13 cellular contexts compared by ENCODE assay signal in genomic region chr2:241379481-241380480, GRCh38. TPM values are rescaled to one million over a fixed set of nuclear protein-coding genes. Genes with fewer than 3 reads are reported as not detected.
A peak's percentile ranks its signal among the peaks of the same experiment; 100 is the strongest.
DNase-seq lines count a peak whose midpoint lies in the region; ATAC-seq and TF ChIP-seq lines count a peak whose summit lies in the region.
"Had no signal": no experiment of that assay in that cellular context is flagged by ENCODE, and none has a peak within 500 bp of the region (broad histone marks: within the 10 kb centered on the region; RNA-seq: fewer than 3 reads in every experiment).

No MANE protein-coding gene starts in this region.

- H4K20me1 ChIP-seq in PC-9 (ENCODE audit: insufficient read depth), result no peaks in the 10 kb centered on the region

- POLR2A ChIA-PET in PC-9 (lab: Charles Lee; ENCODE audit: unreplicated experiment), result no interaction called here

- H3K27me3 ChIP-seq in right cardiac atrium (ENCODE audit: control insufficient read depth, insufficient read depth) (no peaks in the 10 kb centered on the region), parathyroid adenoma (ENCODE audit: control insufficient read depth, insufficient read depth, low read length) (no peaks in the 10 kb centered on the region), PC-9 (ENCODE audit: insufficient read depth, low read depth) (no peaks in the 10 kb centered on the region)

- H3K4me1 ChIP-seq in right cardiac atrium (ENCODE audit: control insufficient read depth, insufficient read depth, low read length) (peaks cover 11% of the 10 kb centered on the region), parathyroid adenoma (peaks cover 77% of the 10 kb centered on the region), PC-9 (replicated peaks; ENCODE audit: insufficient read depth) (peaks cover 13% of the 10 kb centered on the region)

- DNase-seq in right cardiac atrium, result no peak
- no peak for DNase-seq in left cardiac atrium
- peak; percentile 82 for DNase-seq in fibroblast of gingiva (ENCODE audit: low read depth)
- no peak for DNase-seq in PC-9
- no peak for DNase-seq in NK-92 treated with Interleukin-12 subunit alpha and Interleukin-12 subunit beta, amount 100 ng/mL, for 24 hours (lab: John Stamatoyannopoulos, UW)
- DNase-seq: activated naive CD4-positive, alpha-beta T cell treated with Interleukin-2 at 50 U/mL for 16 hours; islet precursor cell; natural killer cell; NCI-H2081; small intestine had no signal

- BruUV-seq in PC-9 (replicated peaks; lab: Mats Ljungman, UMichigan), result no TSS peak

- H3F3A ChIP-seq in PC-9 (ENCODE audit: insufficient read depth, low read depth), result peaks cover 9% of the 10 kb centered on the region

- H2AFZ ChIP-seq in parathyroid adenoma (no peak overlapping the region), PC-9 (no peak overlapping the region)

- ATAC-seq in right cardiac atrium (no peak), left cardiac atrium (no peak), GM18502 (IDR thresholded peaks at IDR 0.05; ENCODE audit: poor library complexity, unreplicated experiment) (no peak), HG03280 (IDR thresholded peaks at IDR 0.05; ENCODE audit: unreplicated experiment) (no peak)
- ATAC-seq: natural killer cell had no signal

- H3K4me2 ChIP-seq in parathyroid adenoma (ENCODE audit: low read length) (peak overlapping the region; percentile 23), PC-9 (no peak overlapping the region)

- H3K27ac ChIP-seq in right cardiac atrium (ENCODE audit: low read length), result peak overlapping the region; percentile 55
- peak overlapping the region; percentile 86 for H3K27ac ChIP-seq in parathyroid adenoma
- no peak overlapping the region for H3K27ac ChIP-seq in PC-9

- intact Hi-C loops in right cardiac atrium (cut with DNase I), result no loop called here
- intact Hi-C loops in left cardiac atrium (cut with DNase I), result no loop called here
- intact Hi-C loops in PC-9 (cut with micrococcal nuclease; ENCODE audit: unreplicated experiment), result no loop called here

- H3K9me2 ChIP-seq in PC-9 (ENCODE audit: insufficient read depth), result no peaks in the 10 kb centered on the region

- no peak overlapping the region for H3K9ac ChIP-seq in parathyroid adenoma

- no peak overlapping the region for H3K4me3 ChIP-seq in right cardiac atrium (ENCODE audit: low read length)
- no peak overlapping the region for H3K4me3 ChIP-seq in parathyroid adenoma (ENCODE audit: low read depth, low read length)
- no peak overlapping the region for H3K4me3 ChIP-seq in PC-9

- H3K9me3 ChIP-seq in right cardiac atrium (ENCODE audit: control insufficient read depth, low read length), result no peaks in the 10 kb centered on the region
- no peaks in the 10 kb centered on the region for H3K9me3 ChIP-seq in parathyroid adenoma (ENCODE audit: control insufficient read depth, low read length)
- no peaks in the 10 kb centered on the region for H3K9me3 ChIP-seq in PC-9 (ENCODE audit: insufficient read depth, low read depth)

- H3K36me3 ChIP-seq in parathyroid adenoma (ENCODE audit: control insufficient read depth, insufficient read depth, low read length) (no peaks in the 10 kb centered on the region), PC-9 (ENCODE audit: low read depth) (peaks cover 11% of the 10 kb centered on the region; the same call in 1 of the 2 replicates)

- H3K79me2 ChIP-seq in parathyroid adenoma, result peaks cover 51% of the 10 kb centered on the region
- peaks cover 48% of the 10 kb centered on the region for H3K79me2 ChIP-seq in PC-9 (ENCODE audit: low read depth)

- WGBS in right cardiac atrium, result 78% methylated on average over 9 of the region's 9 CpGs

- TF ChIP-seq CTCF in parathyroid adenoma (IDR thresholded peaks at IDR 0.05), result no peak
- no peak for TF ChIP-seq CTCF in PC-9 (conservative IDR thresholded peaks at IDR 0.05)

- CTCF ChIA-PET in PC-9 (lab: Charles Lee), result no interaction called here

RNA-seq across cellular contexts. Expression of gene FARP2, which starts 23.7 kb away (rescaled TPM):
- total RNA-seq in right cardiac atrium (10 to 100 TPM; 22.6 to 28.4 (median 24.5) TPM), left cardiac atrium (10 to 100 TPM; 18.1 to 28.3 TPM), PC-9 (2021) (81.5 and 89.1 TPM in 2 replicates)
- polyA plus RNA-seq in right cardiac atrium, result 6.1 TPM
